Comparison of ENCODE assay signal across 1 cellular context in genomic region chr12:14072952-14073351, GRCh38.
TF ChIP-seq lines count a peak whose summit lies in the region.

No MANE protein-coding gene starts in this region.

TF ChIP-seq in GM23338, 12 proteins besides CTCF, POLR2A, EP300 and RAD21 (continued from another document):
- TF ChIP-seq REST (IDR thresholded peaks at IDR 0.05; ENCODE audit: unreplicated experiment) (no peak), EZH2 (IDR thresholded peaks at IDR 0.05; ENCODE audit: low read depth, unreplicated experiment) (no peak), POLR2AphosphoS5 (IDR thresholded peaks at IDR 0.05; ENCODE audit: low read depth) (no peak), JUNB (IDR thresholded peaks at IDR 0.05; ENCODE audit: unreplicated experiment) (no peak), STAT1 (IDR thresholded peaks at IDR 0.05; ENCODE audit: unreplicated experiment) (no peak), ZNF462 (CRISPR knock-in tag; IDR thresholded peaks at IDR 0.05) (no peak), ZNF331 (CRISPR knock-in tag; IDR thresholded peaks at IDR 0.05; ENCODE audit: low read depth) (no peak), CREB1 (CRISPR knock-in tag; IDR thresholded peaks at IDR 0.05; ENCODE audit: low read depth) (no peak), ETS1 (IDR thresholded peaks at IDR 0.05) (no peak), ZNF114 (CRISPR knock-in tag; IDR thresholded peaks at IDR 0.05) (no peak), NANOG (IDR thresholded peaks at IDR 0.05; ENCODE audit: borderline replicate concordance) (no peak)
